Comparison of ENCODE assay signal across 9 cellular contexts in the genomic region with DNA sequence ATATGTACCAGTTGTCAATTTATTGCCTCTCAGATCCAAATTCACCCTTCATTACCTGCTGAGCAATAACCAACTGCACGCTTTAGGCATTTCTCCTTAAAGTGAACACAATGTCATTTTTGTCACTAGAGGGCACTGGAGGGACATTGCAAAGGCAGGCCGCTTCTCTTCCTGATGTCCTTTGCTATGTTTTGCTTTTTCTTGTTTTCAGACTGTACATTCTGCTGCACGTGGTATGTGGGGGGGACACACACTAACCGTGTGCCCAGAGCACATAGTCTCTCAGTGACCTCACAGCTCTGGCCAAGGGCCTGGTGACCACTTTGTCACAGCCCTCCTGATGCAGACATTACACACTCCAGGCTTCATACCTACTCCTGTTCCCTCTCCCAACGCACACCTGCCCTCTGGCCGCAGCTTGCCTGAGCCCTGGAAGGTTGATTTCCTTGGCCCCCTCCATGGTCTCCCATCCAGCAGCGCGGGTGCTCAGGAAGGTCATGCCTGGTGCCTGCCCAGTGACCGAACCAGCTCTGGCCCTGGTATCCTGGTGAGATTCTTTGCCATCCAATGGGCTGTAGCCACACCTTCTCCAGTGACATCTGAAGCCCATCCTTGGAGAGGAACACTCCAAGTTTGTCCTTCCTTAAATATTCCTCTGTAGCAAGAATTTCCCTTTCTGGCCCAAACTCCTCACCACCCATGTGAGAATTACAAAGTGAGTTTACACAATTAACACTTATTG. TPM values are rescaled to one million over a fixed set of nuclear protein-coding genes. Genes with fewer than 3 reads are reported as not detected.
DNase-seq lines count a peak whose midpoint lies in the region; ATAC-seq and TF ChIP-seq lines count a peak whose summit lies in the region.
"Had no signal": no experiment of that assay in that cellular context is flagged by ENCODE, and none has a peak within 500 bp of the region (broad histone marks: within the 10 kb centered on the region; RNA-seq: fewer than 3 reads in every experiment).

No MANE protein-coding gene starts in this region.

- no peak overlapping the region for H2BK15ac ChIP-seq in H9 (ENCODE audit: low read depth, low read length)

- H3K27me3 Mint-ChIP-seq in H9 (ENCODE audit: low read depth) (peaks cover 14% of the 10 kb centered on the region), endodermal cell (ENCODE audit: insufficient read depth) (peaks cover 10% of the 10 kb centered on the region), osteocyte (ENCODE audit: unreplicated experiment) (peaks cover 49% of the 10 kb centered on the region)

- H3K4me1 Mint-ChIP-seq in H9: no peaks in the 10 kb centered on the region
- H3K4me1 Mint-ChIP-seq in endodermal cell: no peaks in the 10 kb centered on the region
- H3K4me1 Mint-ChIP-seq in osteocyte (ENCODE audit: unreplicated experiment): peaks cover 7% of the 10 kb centered on the region

- no peaks in the 10 kb centered on the region for H4K20me1 ChIP-seq in H9 (ENCODE audit: control insufficient read depth, insufficient read depth, insufficient read length)

- H3K14ac ChIP-seq in H9 (ENCODE audit: insufficient read depth, low read length): no peak overlapping the region

- TF ChIP-seq CTCF in AG10803 (conservative IDR thresholded peaks at IDR 0.05; ENCODE audit: low read length): peak; percentile 51
- peak; percentile 72 for TF ChIP-seq CTCF in H9 (conservative IDR thresholded peaks at IDR 0.05)
- peak; percentile 74 for TF ChIP-seq CTCF in endodermal cell (conservative IDR thresholded peaks at IDR 0.05)
- peak; percentile 54 for TF ChIP-seq CTCF in osteocyte (IDR thresholded peaks at IDR 0.05)

- H3K27ac Mint-ChIP-seq in H9: no peak overlapping the region
- H3K27ac Mint-ChIP-seq in endodermal cell: no peak overlapping the region
- no peak overlapping the region for H3K27ac Mint-ChIP-seq in osteocyte (ENCODE audit: unreplicated experiment)

- no peaks in the 10 kb centered on the region for H3K79me1 ChIP-seq in H9 (ENCODE audit: insufficient read depth, low read depth, low read length, poor library complexity, severe bottlenecking)

- H3K9me3 ChIP-seq in H9 (ENCODE audit: control insufficient read depth, low read depth, low read length) (no peaks in the 10 kb centered on the region), endodermal cell (ENCODE audit: control insufficient read depth, low read length) (peaks cover 8% of the 10 kb centered on the region)

- H4K8ac ChIP-seq in H9 (replicated peaks; ENCODE audit: insufficient read length, low read depth, low read length): no peak overlapping the region

- H3K9me3 Mint-ChIP-seq in H9: peaks cover 6 to 10% of the 10 kb centered on the region in 2 experiments; a peak in 2 of 5 replicates
- H3K9me3 Mint-ChIP-seq in endodermal cell: peaks cover 9% of the 10 kb centered on the region
- H3K9me3 Mint-ChIP-seq in osteocyte (ENCODE audit: unreplicated experiment): no peaks in the 10 kb centered on the region

- H3K4me3 Mint-ChIP-seq in H9: no peak overlapping the region
- no peak overlapping the region for H3K4me3 Mint-ChIP-seq in endodermal cell
- no peak overlapping the region for H3K4me3 Mint-ChIP-seq in osteocyte (ENCODE audit: unreplicated experiment)

- H3K79me2 ChIP-seq in H9 (ENCODE audit: insufficient read depth, low read length): no peaks in the 10 kb centered on the region

- no peak overlapping the region for H3K4ac ChIP-seq in H9 (ENCODE audit: low read depth, low read length)

- no peak overlapping the region for H2BK120ac ChIP-seq in H9 (ENCODE audit: low read depth, low read length, poor library complexity, severe bottlenecking)

- no peak overlapping the region for H3K18ac ChIP-seq in H9 (ENCODE audit: insufficient read length, low read depth, low read length)

- H3K27me3 ChIP-seq in H9 (ENCODE audit: insufficient read depth, low read length) (no peaks in the 10 kb centered on the region), endodermal cell (ENCODE audit: control insufficient read depth, insufficient read depth, low read length, poor library complexity, severe bottlenecking) (peaks cover 16% of the 10 kb centered on the region)

- no peaks in the 10 kb centered on the region; a peak in 2 of 7 replicates for H3K36me3 Mint-ChIP-seq in H9 (ENCODE audit: insufficient read depth in 1 of 3, low read depth in 3 of 3)
- H3K36me3 Mint-ChIP-seq in endodermal cell (ENCODE audit: low read depth): no peaks in the 10 kb centered on the region
- H3K36me3 Mint-ChIP-seq in osteocyte (ENCODE audit: unreplicated experiment): no peaks in the 10 kb centered on the region

- no peak overlapping the region for H4K5ac ChIP-seq in H9 (ENCODE audit: insufficient read length, low read depth, low read length)

- no peaks in the 10 kb centered on the region for H3K23me2 ChIP-seq in H9 (ENCODE audit: insufficient read length, low read depth, low read length, poor library complexity, severe bottlenecking)

- peak; percentile 33 for DNase-seq in AG10803 (ENCODE audit: low read depth)
- peak; percentile 40 for DNase-seq in H9
- DNase-seq in NOMO-1 treated with dmso at 0.1 percent for 144 hours (lab: John Stamatoyannopoulos, UW; ENCODE audit: unreplicated experiment): peak; percentile 54
- DNase-seq in endodermal cell: peak; percentile 65
- DNase-seq in osteocyte (ENCODE audit: extremely low spot score, unreplicated experiment): no peak
- DNase-seq in middle frontal gyrus (ENCODE audit: extremely low spot score, low spot score): no peak

- H3K4me1 ChIP-seq in H9 (ENCODE audit: insufficient read depth, low read length) (no peaks in the 10 kb centered on the region), endodermal cell (ENCODE audit: control insufficient read depth, insufficient read depth, low read length) (no peaks in the 10 kb centered on the region)

- no peak overlapping the region for H2BK5ac ChIP-seq in H9 (ENCODE audit: insufficient read length, low read length)

- H4K91ac ChIP-seq in H9 (ENCODE audit: insufficient read length, low read depth, low read length): no peak overlapping the region

- WGBS in H9 (ENCODE audit: extremely low coverage, insufficient read length, low lambda C conversion rate): no CpG with 5 or more reads among the region's 9 CpGs
- WGBS in endodermal cell (ENCODE audit: insufficient coverage in 1 of 2, insufficient read length in 1 of 2), 2 experiments: 75 to 88% methylated on average over 4 to 9 of the region's 9 CpGs

- no peak overlapping the region for H3T11ph ChIP-seq in H9 (ENCODE audit: low read length)

- H3K4me3 ChIP-seq in AG10803 (ENCODE audit: low read length) (no peak overlapping the region), endodermal cell (ENCODE audit: low read length) (no peak overlapping the region)

- no peak overlapping the region for H2AFZ ChIP-seq in H9 (ENCODE audit: low read length)

- no peak overlapping the region for H2BK12ac ChIP-seq in H9 (ENCODE audit: insufficient read length, low read depth, low read length)

- no peak overlapping the region for H2BK20ac ChIP-seq in H9 (ENCODE audit: low read depth, low read length, poor library complexity, severe bottlenecking)

- H2AK5ac ChIP-seq in H9 (ENCODE audit: insufficient read length, low read length): no peak overlapping the region

- H3K36me3 ChIP-seq in endodermal cell (ENCODE audit: control insufficient read depth, insufficient read depth, low read length): no peaks in the 10 kb centered on the region

- H3K4me2 ChIP-seq in H9 (ENCODE audit: insufficient read depth, insufficient read length, low read length): no peak overlapping the region

- H3K9ac ChIP-seq in H9 (ENCODE audit: extremely low read depth, insufficient read length, low read length): no peak overlapping the region
- no peak overlapping the region for H3K9ac ChIP-seq in endodermal cell (ENCODE audit: extremely low read depth, low read length, poor library complexity, severe bottlenecking)

- ATAC-seq in GM19023 (IDR thresholded peaks at IDR 0.05; ENCODE audit: unreplicated experiment): no peak
- no peak for ATAC-seq in HG03378 (IDR thresholded peaks at IDR 0.05; ENCODE audit: unreplicated experiment)

- H3K23ac ChIP-seq in H9 (ENCODE audit: insufficient read length, low read depth, low read length): no peak overlapping the region

- H3K27ac ChIP-seq in H9 (ENCODE audit: insufficient read length, low read depth, low read length) (no peak overlapping the region), endodermal cell (ENCODE audit: low read depth, low read length) (no peak overlapping the region)

- H3K56ac ChIP-seq in H9 (ENCODE audit: insufficient read length, low read depth, low read length): no peak overlapping the region

RNA-seq across cellular contexts. Expression of a gene that starts 39.9 kb away (rescaled TPM):
- 0.11 and 0.26 TPM in 2 replicates for total RNA-seq in H9 (2021)
- total RNA-seq in endodermal cell: not detected
- polyA plus RNA-seq in endodermal cell (2013, experiment 1 of 2): 0.32 TPM
- not detected for polyA plus RNA-seq in endodermal cell (2013, experiment 2 of 2)
- total RNA-seq in osteocyte: not detected in 2 replicates
- total RNA-seq: dermis microvascular lymphatic vessel endothelial cell had no signal

Comparison
In these comparisons a context has a peak if more than half of its experiments do, and no peak if none do; other contexts are left out.
1. DNase-seq: peak in AG10803 (single experiment), H9 (single experiment), NOMO-1 treated with dmso at 0.1 percent for 144 hours (single experiment) and endodermal cell (single experiment); none in osteocyte (single experiment) and middle frontal gyrus (single experiment).
2. Peak in every context shown above with its lines, with median percentiles within 50 percentile points of each other: CTCF ChIP-seq.